Comparison of ENCODE assay signal across 24 cellular contexts in genomic region chr3:195756935-195757302, GRCh38. TPM values are rescaled to one million over a fixed set of nuclear protein-coding genes. Genes with fewer than 3 reads are reported as not detected.
DNase-seq lines count a peak whose midpoint lies in the region; ATAC-seq, FAIRE-seq and TF ChIP-seq lines count a peak whose summit lies in the region.
"Had no signal": no experiment of that assay in that cellular context is flagged by ENCODE, and none has a peak within 500 bp of the region (broad histone marks: within the 10 kb centered on the region; RNA-seq: fewer than 3 reads in every experiment).

No MANE protein-coding gene starts in this region.

- ATAC-seq in activated naive CD8-positive, alpha-beta T cell treated with anti-CD3 and anti-CD28 coated beads, Interleukin-2, amount 10 ng/mL, durations not matched to agents 7 days and 5 days (ENCODE audit: low read depth): no peak
- ATAC-seq in activated naive CD8-positive, alpha-beta T cell treated with anti-CD3 and anti-CD28 coated beads, Interleukin-2, amount 50 U/mL, for 24 hours: no peak
- ATAC-seq in stimulated activated effector memory CD8-positive, alpha-beta T cell treated with anti-CD3 and anti-CD28 coated beads, Interleukin-12 subunit alpha, Interleukin-12 subunit beta, amount 100 ng/mL, for 72 hours: no peak
- no peak for ATAC-seq in HG02885 (IDR thresholded peaks at IDR 0.05; ENCODE audit: poor library complexity, unreplicated experiment)
- ATAC-seq: activated CD4-positive, CD25-positive, alpha-beta regulatory T cell treated with anti-CD3 and anti-CD28 coated beads, Interleukin-2, amount 50 U/mL, for 24 hours; gastrocnemius medialis; Panc1 had no signal

- POLR2A ChIA-PET in activated naive CD8-positive, alpha-beta T cell treated with anti-CD3 and anti-CD28 coated beads, Interleukin-2, amount 10 ng/mL, durations not matched to agents 7 days and 5 days (lab: Charles Lee): no interaction called here
- POLR2A ChIA-PET in RWPE1 (lab: Yijun Ruan, JAX; ENCODE audit: low non-redundant PET): no interaction called here

- H3K27ac ChIP-seq in RWPE1: no peak overlapping the region
- H3K27ac ChIP-seq in kidney (ENCODE audit: low read depth in 2 of 2, low read length in 2 of 2): no peak overlapping the region
- H3K27ac ChIP-seq: dorsolateral prefrontal cortex, gastrocnemius medialis, neutrophil, right atrium auricular region, SK-N-MC, thoracic aorta had no signal

- H3K4me3 Mint-ChIP-seq in activated naive CD8-positive, alpha-beta T cell treated with anti-CD3 and anti-CD28 coated beads, Interleukin-2, amount 10 ng/mL, durations not matched to agents 7 days and 5 days: no peak overlapping the region
- H3K4me3 Mint-ChIP-seq in activated naive CD8-positive, alpha-beta T cell treated with anti-CD3 and anti-CD28 coated beads, Interleukin-2, amount 50 U/mL, for 24 hours: no peak overlapping the region
- peak overlapping the region; percentile 44 for H3K4me3 Mint-ChIP-seq in stimulated activated effector memory CD8-positive, alpha-beta T cell treated with anti-CD3 and anti-CD28 coated beads, Interleukin-12 subunit alpha, Interleukin-12 subunit beta, amount 100 ng/mL, for 72 hours
- no peak overlapping the region for H3K4me3 Mint-ChIP-seq in CD14-positive monocyte
- H3K4me3 Mint-ChIP-seq: CD4-positive, CD25-positive, alpha-beta regulatory T cell; mesothelial cell of epicardium had no signal

- H3K27ac Mint-ChIP-seq in activated naive CD8-positive, alpha-beta T cell treated with anti-CD3 and anti-CD28 coated beads, Interleukin-2, amount 10 ng/mL, durations not matched to agents 7 days and 5 days: peak overlapping the region; percentile 50
- H3K27ac Mint-ChIP-seq in activated naive CD8-positive, alpha-beta T cell treated with anti-CD3 and anti-CD28 coated beads, Interleukin-2, amount 50 U/mL, for 24 hours: no peak overlapping the region
- H3K27ac Mint-ChIP-seq in stimulated activated effector memory CD8-positive, alpha-beta T cell treated with anti-CD3 and anti-CD28 coated beads, Interleukin-12 subunit alpha, Interleukin-12 subunit beta, amount 100 ng/mL, for 72 hours: peak overlapping the region; percentile 0
- H3K27ac Mint-ChIP-seq in CD14-positive monocyte: no peak overlapping the region
- H3K27ac Mint-ChIP-seq: mesothelial cell of epicardium had no signal

- no peaks in the 10 kb centered on the region for H3K36me3 ChIP-seq in kidney (ENCODE audit: control insufficient read depth in 1 of 2, insufficient read depth in 2 of 2, low read length in 2 of 2)
- H3K36me3 ChIP-seq: gastrocnemius medialis, neutrophil, right atrium auricular region, thoracic aorta had no signal

- no peak for DNase-seq in activated naive CD8-positive, alpha-beta T cell treated with anti-CD3 and anti-CD28 coated beads, Interleukin-2, amount 10 ng/mL, durations not matched to agents 7 days and 5 days
- DNase-seq in activated naive CD8-positive, alpha-beta T cell treated with anti-CD3 and anti-CD28 coated beads, Interleukin-2, amount 50 U/mL, for 24 hours: no peak
- DNase-seq in RWPE1 (ENCODE audit: low spot score) (peak; percentile 28), kidney (peak; percentile 18), NCI-H1105 (lab: John Stamatoyannopoulos, UW) (no peak), CD14-positive monocyte (ENCODE audit: low spot score) (no peak)
- DNase-seq in stimulated activated effector memory CD8-positive, alpha-beta T cell treated with anti-CD3 and anti-CD28 coated beads, Interleukin-12 subunit alpha, Interleukin-12 subunit beta, amount 100 ng/mL, for 72 hours (ENCODE audit: low spot score in 2 of 2): no peak
- DNase-seq: CD4-positive, CD25-positive, alpha-beta regulatory T cell; gastrocnemius medialis; Karpas-422; kidney glomerular epithelial cell; NCI-H1417; NCI-H526 treated with DMSO at 0.1 percent for 48 hours; T1000 had no signal

- intact Hi-C loops in kidney (cut with DNase I) (no loop called here), CD14-positive monocyte (cut with micrococcal nuclease) (no loop called here)

- no peaks in the 10 kb centered on the region for H3K9me3 ChIP-seq in kidney (ENCODE audit: control insufficient read depth in 1 of 2, low read length in 2 of 2)
- H3K9me3 ChIP-seq: gastrocnemius medialis, neutrophil, right atrium auricular region, thoracic aorta had no signal

- H3K4me1 Mint-ChIP-seq in activated naive CD8-positive, alpha-beta T cell treated with anti-CD3 and anti-CD28 coated beads, Interleukin-2, amount 10 ng/mL, durations not matched to agents 7 days and 5 days: peaks cover 15% of the 10 kb centered on the region
- no peaks in the 10 kb centered on the region for H3K4me1 Mint-ChIP-seq in activated naive CD8-positive, alpha-beta T cell treated with anti-CD3 and anti-CD28 coated beads, Interleukin-2, amount 50 U/mL, for 24 hours
- H3K4me1 Mint-ChIP-seq in stimulated activated effector memory CD8-positive, alpha-beta T cell treated with anti-CD3 and anti-CD28 coated beads, Interleukin-12 subunit alpha, Interleukin-12 subunit beta, amount 100 ng/mL, for 72 hours: peaks cover 30% of the 10 kb centered on the region
- H3K4me1 Mint-ChIP-seq in CD14-positive monocyte: no peaks in the 10 kb centered on the region

- TF ChIP-seq CTCF in RWPE1 (conservative IDR thresholded peaks at IDR 0.05; ENCODE audit: low read depth) (no peak), kidney (IDR thresholded peaks at IDR 0.05; ENCODE audit: borderline replicate concordance, extremely low read depth, insufficient read depth) (no peak), CD14-positive monocyte (IDR thresholded peaks at IDR 0.05) (no peak)

- H3K36me3 Mint-ChIP-seq in activated naive CD8-positive, alpha-beta T cell treated with anti-CD3 and anti-CD28 coated beads, Interleukin-2, amount 10 ng/mL, durations not matched to agents 7 days and 5 days: no peaks in the 10 kb centered on the region
- H3K36me3 Mint-ChIP-seq in activated naive CD8-positive, alpha-beta T cell treated with anti-CD3 and anti-CD28 coated beads, Interleukin-2, amount 50 U/mL, for 24 hours (ENCODE audit: low read depth): no peaks in the 10 kb centered on the region
- no peaks in the 10 kb centered on the region for H3K36me3 Mint-ChIP-seq in stimulated activated effector memory CD8-positive, alpha-beta T cell treated with anti-CD3 and anti-CD28 coated beads, Interleukin-12 subunit alpha, Interleukin-12 subunit beta, amount 100 ng/mL, for 72 hours
- H3K36me3 Mint-ChIP-seq in CD14-positive monocyte: no peaks in the 10 kb centered on the region
- H3K36me3 Mint-ChIP-seq: CD4-positive, CD25-positive, alpha-beta regulatory T cell; mesothelial cell of epicardium had no signal

- H3K27me3 Mint-ChIP-seq in activated naive CD8-positive, alpha-beta T cell treated with anti-CD3 and anti-CD28 coated beads, Interleukin-2, amount 10 ng/mL, durations not matched to agents 7 days and 5 days: peaks cover 28% of the 10 kb centered on the region
- peaks cover 39% of the 10 kb centered on the region for H3K27me3 Mint-ChIP-seq in activated naive CD8-positive, alpha-beta T cell treated with anti-CD3 and anti-CD28 coated beads, Interleukin-2, amount 50 U/mL, for 24 hours
- H3K27me3 Mint-ChIP-seq in CD14-positive monocyte (ENCODE audit: low read depth in 3 of 3): peaks cover 36 to 55% (median 42%) of the 10 kb centered on the region in 3 donors

- H3K9me3 Mint-ChIP-seq in activated naive CD8-positive, alpha-beta T cell treated with anti-CD3 and anti-CD28 coated beads, Interleukin-2, amount 10 ng/mL, durations not matched to agents 7 days and 5 days: no peaks in the 10 kb centered on the region
- H3K9me3 Mint-ChIP-seq in activated naive CD8-positive, alpha-beta T cell treated with anti-CD3 and anti-CD28 coated beads, Interleukin-2, amount 50 U/mL, for 24 hours: no peaks in the 10 kb centered on the region
- no peaks in the 10 kb centered on the region for H3K9me3 Mint-ChIP-seq in stimulated activated effector memory CD8-positive, alpha-beta T cell treated with anti-CD3 and anti-CD28 coated beads, Interleukin-12 subunit alpha, Interleukin-12 subunit beta, amount 100 ng/mL, for 72 hours
- peaks cover 0 to 4% (median 0%) of the 10 kb centered on the region in 7 donors for H3K9me3 Mint-ChIP-seq in CD14-positive monocyte
- H3K9me3 Mint-ChIP-seq: CD4-positive, CD25-positive, alpha-beta regulatory T cell; mesothelial cell of epicardium had no signal

- no peak overlapping the region for H3K4me3 ChIP-seq in kidney (ENCODE audit: low read length in 2 of 2)
- H3K4me3 ChIP-seq: dorsolateral prefrontal cortex, gastrocnemius medialis, right atrium auricular region, SK-N-MC, thoracic aorta had no signal

- H3K9ac ChIP-seq in kidney (ENCODE audit: low read length in 2 of 2): no peak overlapping the region

- FAIRE-seq in kidney (lab: Jason Lieb, UNC): no peak

- peaks cover 0 to under 1% of the 10 kb centered on the region in 2 donors for H3K4me1 ChIP-seq in kidney (ENCODE audit: control insufficient read depth in 1 of 2, insufficient read depth in 1 of 2, low read depth in 1 of 2, low read length in 2 of 2)
- H3K4me1 ChIP-seq: gastrocnemius medialis had no signal

- CTCF ChIA-PET in RWPE1 (lab: Yijun Ruan, JAX): no interaction called here

RNA-seq across cellular contexts. Expression of gene MUC20, which starts 36.1 kb away (rescaled TPM):
- 1 to 10 TPM; 3.0 to 3.1 TPM for total RNA-seq in activated naive CD8-positive, alpha-beta T cell treated with anti-CD3 and anti-CD28 coated beads, Interleukin-2, amount 10 ng/mL, durations not matched to agents 7 days and 5 days
- total RNA-seq in kidney: 42.6 TPM
- 53.3 TPM for polyA plus RNA-seq in kidney (ENCODE audit: insufficient read depth, low read depth, low replicate concordance)
- not detected for polyA plus RNA-seq in CD14-positive monocyte

RNA-seq across cellular contexts. Expression of gene MUC4, which starts 54.8 kb away (rescaled TPM):
- total RNA-seq in activated naive CD8-positive, alpha-beta T cell treated with anti-CD3 and anti-CD28 coated beads, Interleukin-2, amount 10 ng/mL, durations not matched to agents 7 days and 5 days: under 1 TPM in 1 of 2 experiments, not detected in 1; 0.06 TPM
- total RNA-seq in kidney: 0.19 TPM
- polyA plus RNA-seq in kidney (ENCODE audit: insufficient read depth, low read depth, low replicate concordance) (not detected), CD14-positive monocyte (not detected)
- total RNA-seq: CD4-positive, CD25-positive, alpha-beta regulatory T cell; thoracic aorta had no signal
- polyA plus RNA-seq: AG04450; CD4-positive, CD25-positive, alpha-beta regulatory T cell had no signal

Comparison
In these comparisons a context has a peak if more than half of its experiments do, and no peak if none do; other contexts are left out.
1. H3K27ac Mint-ChIP-seq: peak in activated naive CD8-positive, alpha-beta T cell treated with anti-CD3 and anti-CD28 coated beads, Interleukin-2, amount 10 ng/mL, durations not matched to agents 7 days and 5 days (single experiment) and stimulated activated effector memory CD8-positive, alpha-beta T cell treated with anti-CD3 and anti-CD28 coated beads, Interleukin-12 subunit alpha, Interleukin-12 subunit beta, amount 100 ng/mL, for 72 hours (single experiment); none in activated naive CD8-positive, alpha-beta T cell treated with anti-CD3 and anti-CD28 coated beads, Interleukin-2, amount 50 U/mL, for 24 hours (single experiment) and CD14-positive monocyte (0 of 7).
2. DNase-seq: peak in RWPE1 (single experiment) and kidney (single experiment); none in activated naive CD8-positive, alpha-beta T cell treated with anti-CD3 and anti-CD28 coated beads, Interleukin-2, amount 10 ng/mL, durations not matched to agents 7 days and 5 days (single experiment), activated naive CD8-positive, alpha-beta T cell treated with anti-CD3 and anti-CD28 coated beads, Interleukin-2, amount 50 U/mL, for 24 hours (single experiment), stimulated activated effector memory CD8-positive, alpha-beta T cell treated with anti-CD3 and anti-CD28 coated beads, Interleukin-12 subunit alpha, Interleukin-12 subunit beta, amount 100 ng/mL, for 72 hours (0 of 2), NCI-H1105 (single experiment) and CD14-positive monocyte (single experiment).
3. RNA of gene MUC20, which starts 36.1 kb away (total RNA-seq): 42.6 TPM in kidney (single experiment); 3.0 to 3.1 TPM in activated naive CD8-positive, alpha-beta T cell treated with anti-CD3 and anti-CD28 coated beads, Interleukin-2, amount 10 ng/mL, durations not matched to agents 7 days and 5 days; every median in the first group is over 10 times any median in the second.